In the genomic region with DNA sequence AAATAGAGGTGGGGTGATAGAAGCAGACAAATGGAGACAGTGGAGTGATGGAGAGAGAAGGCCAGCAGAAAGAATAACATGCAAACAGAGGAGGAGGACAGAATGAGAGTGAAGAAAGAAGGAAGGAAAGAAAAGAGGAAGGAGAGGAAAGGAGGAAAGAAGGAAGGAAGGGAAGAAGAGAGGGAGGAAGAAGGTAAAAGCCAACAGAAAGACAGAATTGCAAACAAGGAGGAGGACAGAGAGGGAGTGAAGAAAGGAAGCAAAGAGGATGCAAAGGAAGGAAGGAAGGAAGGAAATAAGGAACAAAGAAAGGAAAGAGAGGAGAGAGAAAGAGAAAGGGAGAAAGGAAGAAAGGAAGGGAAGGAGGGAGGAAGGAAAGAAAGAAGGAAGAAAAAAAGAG, we compare ENCODE assay signal across 35 cellular contexts.
"Had no signal": no experiment of that assay in that cellular context is flagged by ENCODE, and none has a peak within 500 bp of the region (broad histone marks: within the 10 kb centered on the region; RNA-seq: fewer than 3 reads in every experiment).

No MANE protein-coding gene starts in this region.

- H3K4me1 ChIP-seq: adrenal gland, body of pancreas had no signal

- H3K27ac ChIP-seq: adrenal gland, body of pancreas, brain microvascular endothelial cell, cardiac muscle cell, VCaP had no signal

- H3K36me3 ChIP-seq: adrenal gland, brain microvascular endothelial cell, cardiac muscle cell had no signal

- H3K27me3 ChIP-seq: adrenal gland, body of pancreas, brain microvascular endothelial cell, cardiac muscle cell had no signal

- FAIRE-seq: astrocyte, bronchial epithelial cell, TTC549 had no signal

- DNase-seq: activated B cell treated with CpG ODN at 0.5 μM for 24 hours; activated CD4-positive, alpha-beta memory T cell treated with anti-CD3 and anti-CD28 coated beads for 36 hours; activated CD4-positive, alpha-beta T cell treated with anti-CD3 and anti-CD28 coated beads for 4 hours; activated CD4-positive, alpha-beta T cell treated with anti-CD3 and anti-CD28 coated beads, Interleukin-2, amount 10 ng/mL, durations not matched to agents 24 days and 14 days; activated CD4-positive, alpha-beta T cell treated with anti-CD3 and anti-CD28 coated beads, Interleukin-2, amount 50 U/mL, for 1 hour; activated CD4-positive, alpha-beta T cell treated with anti-CD3 and anti-CD28 coated beads, Interleukin-2, amount 50 U/mL, for 4 hours; activated CD4-positive, CD25-positive, alpha-beta regulatory T cell treated with anti-CD3 and anti-CD28 coated beads, Interleukin-2, amount 50 U/mL, for 72 hours; activated CD8-positive, alpha-beta memory T cell treated with anti-CD3 and anti-CD28 coated beads, Interleukin-2, amount 50 U/mL, for 4 hours; activated CD8-positive, alpha-beta T cell treated with anti-CD3 and anti-CD28 coated beads for 36 hours; activated effector memory CD4-positive, alpha-beta T cell treated with anti-CD3 and anti-CD28 coated beads, Interleukin-2, amount 50 U/mL, for 16 hours; activated gamma-delta T cell treated with Interleukin-2 at 50 U/mL for 16 hours; activated naive CD4-positive, alpha-beta T cell; activated naive CD4-positive, alpha-beta T cell treated with anti-CD3 and anti-CD28 coated beads for 36 hours; activated naive CD4-positive, alpha-beta T cell treated with anti-CD3 and anti-CD28 coated beads, Interleukin-2, amount 50 U/mL, for 16 hours; activated naive CD8-positive, alpha-beta T cell treated with anti-CD3 and anti-CD28 coated beads for 36 hours; activated T-cell treated with anti-CD3 and anti-CD28 coated beads for 4 hours; activated T-cell treated with anti-CD3 and anti-CD28 coated beads, Interleukin-2, amount 50 U/mL, for 1 hour; activated T-cell treated with anti-CD3 and anti-CD28 coated beads, Interleukin-2, amount 50 U/mL, for 4 hours; activated T-cell treated with anti-CD3 and anti-CD28 coated beads, Interleukin-2, amount 50 U/mL, for 72 hours; adrenal gland; amniotic stem cell; aorta; body of pancreas; brain microvascular endothelial cell; caudate nucleus; cerebellar nuclear complex; T-helper 2 cell; T-helper 9 cell had no signal

- H3K9me3 ChIP-seq: adrenal gland, body of pancreas had no signal

- ATAC-seq: activated CD8-positive, alpha-beta T cell treated with anti-CD3 and anti-CD28 coated beads for 36 hours; activated naive CD4-positive, alpha-beta T cell treated with anti-CD3 and anti-CD28 coated beads, Interleukin-2, amount 50 U/mL, for 72 hours; activated T-cell treated with anti-CD3 and anti-CD28 coated beads, Interleukin-2, amount 50 U/mL, for 4 hours; activated T-cell treated with anti-CD3 and anti-CD28 coated beads, Interleukin-2, amount 50 U/mL, for 72 hours; activated T-helper 17 cell treated with anti-CD3 and anti-CD28 coated beads, Interleukin-2, amount 50 U/mL, for 72 hours; body of pancreas had no signal

- H3K4me3 ChIP-seq: adrenal gland, body of pancreas, cardiac muscle cell had no signal
